In the genomic region with DNA sequence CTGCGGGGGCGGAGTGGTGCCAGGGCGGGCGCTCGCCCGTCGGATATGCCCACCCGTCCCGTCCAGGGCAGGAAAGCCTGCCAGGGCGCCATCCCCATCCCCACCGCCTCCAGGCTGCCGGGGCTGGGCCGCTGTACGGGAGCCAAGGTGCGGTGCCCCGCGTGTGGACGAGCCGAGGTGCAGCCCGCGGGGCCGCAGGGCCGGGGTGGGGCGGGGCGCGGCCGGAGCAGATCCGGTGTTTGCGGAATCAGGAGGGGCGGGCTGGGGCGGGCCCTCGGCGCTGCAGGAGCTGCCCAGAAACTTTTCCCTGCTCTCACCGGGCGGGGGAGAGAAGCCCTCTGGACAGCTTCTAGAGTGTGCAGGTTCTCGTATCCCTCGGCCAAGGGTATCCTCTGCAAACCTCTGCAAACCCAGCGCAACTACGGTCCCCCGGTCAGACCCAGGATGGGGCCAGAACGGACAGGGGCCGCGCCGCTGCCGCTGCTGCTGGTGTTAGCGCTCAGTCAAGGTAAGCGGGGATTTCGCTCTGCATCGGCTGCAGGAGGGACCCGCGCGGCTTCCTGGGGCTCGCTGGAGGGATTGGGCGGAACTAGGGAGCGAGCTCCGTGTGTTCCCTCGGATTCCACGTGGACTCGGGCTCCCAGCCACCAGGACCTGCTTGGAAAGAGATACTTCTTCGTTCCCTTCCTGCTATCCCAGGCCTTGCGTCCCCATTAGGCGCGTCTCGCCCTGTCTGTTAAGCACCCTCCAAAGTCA, we compare ENCODE assay signal across 8 cellular contexts. TPM values are rescaled to one million over a fixed set of nuclear protein-coding genes. Genes with fewer than 3 reads are reported as not detected.
DNase-seq lines count a peak whose midpoint lies in the region; ATAC-seq and TF ChIP-seq lines count a peak whose summit lies in the region.

A gene (plus strand): TSS at position 328 of the 756 bp plus-strand sequence. CDS start 117 bp downstream, at position 445.

- no peaks in the 10 kb centered on the region for H3K36me3 Mint-ChIP-seq in activated CD4-positive, alpha-beta T cell treated with anti-CD3 and anti-CD28 coated beads for 36 hours (ENCODE audit: low read depth)
- H3K36me3 Mint-ChIP-seq in T-helper 1 cell treated with Interleukin-12 subunit alpha and Interleukin-12 subunit beta and Interleukin-4 antibody, amounts not matched to agents 30 μg/mL and 1 μg/mL, for 36 hours (ENCODE audit: low read depth), result peaks cover 18% of the 10 kb centered on the region

- CTCF ChIA-PET in activated CD4-positive, alpha-beta T cell treated with anti-CD3 and anti-CD28 coated beads for 36 hours (lab: Charles Lee), result interaction anchor here (0.6 to 0.7 kb wide), 3 partner anchors 14 to 59 kb away, joined by 3 read pairs; no protein-coding TSS in a partner anchor

- no peaks in the 10 kb centered on the region for H3K27me3 ChIP-seq in kidney epithelial cell (ENCODE audit: control insufficient read depth, insufficient read depth, low read length)

- peak within 1 kb of the TSS; percentile 65 for H3K4me3 Mint-ChIP-seq in activated CD4-positive, alpha-beta T cell treated with anti-CD3 and anti-CD28 coated beads for 36 hours
- peak within 1 kb of the TSS; percentile 83 for H3K4me3 Mint-ChIP-seq in T-helper 1 cell treated with Interleukin-12 subunit alpha and Interleukin-12 subunit beta and Interleukin-4 antibody, amounts not matched to agents 30 μg/mL and 1 μg/mL, for 36 hours

- TF ChIP-seq CTCF in kidney epithelial cell (IDR thresholded peaks at IDR 0.05; ENCODE audit: insufficient read depth, low read length, poor library complexity, severe bottlenecking), result no peak

- H3K27me3 Mint-ChIP-seq in activated CD4-positive, alpha-beta T cell treated with anti-CD3 and anti-CD28 coated beads for 36 hours, result peaks cover 46% of the 10 kb centered on the region
- peaks cover 31% of the 10 kb centered on the region for H3K27me3 Mint-ChIP-seq in T-helper 1 cell treated with Interleukin-12 subunit alpha and Interleukin-12 subunit beta and Interleukin-4 antibody, amounts not matched to agents 30 μg/mL and 1 μg/mL, for 36 hours (ENCODE audit: low read depth)

- H3K27ac Mint-ChIP-seq in activated CD4-positive, alpha-beta T cell treated with anti-CD3 and anti-CD28 coated beads for 36 hours, result peak within 1 kb of the TSS; percentile 60
- peak within 1 kb of the TSS; percentile 71 for H3K27ac Mint-ChIP-seq in T-helper 1 cell treated with Interleukin-12 subunit alpha and Interleukin-12 subunit beta and Interleukin-4 antibody, amounts not matched to agents 30 μg/mL and 1 μg/mL, for 36 hours

- peak within 1 kb of the TSS; percentile 65 for H3K4me3 ChIP-seq in kidney epithelial cell (ENCODE audit: low read depth, low read length)

- ATAC-seq in activated CD4-positive, alpha-beta T cell treated with anti-CD3 and anti-CD28 coated beads for 36 hours, result peak; percentile 54
- ATAC-seq in HG03432 (IDR thresholded peaks at IDR 0.05; ENCODE audit: unreplicated experiment), result peak; percentile 66
- no peak for ATAC-seq in GM19324 (IDR thresholded peaks at IDR 0.05; ENCODE audit: low FRiP score, unreplicated experiment)

- intact Hi-C loops in activated CD4-positive, alpha-beta T cell treated with anti-CD3 and anti-CD28 coated beads for 36 hours (cut with DNase I, micrococcal nuclease), result loop anchor here (2.0 to 5.0 kb wide), 4 partner anchors 40 to 1322 kb away; a partner anchor contains a TSS

- peak; percentile 49 for DNase-seq in activated CD4-positive, alpha-beta T cell treated with anti-CD3 and anti-CD28 coated beads for 36 hours
- DNase-seq in activated CD4-positive, alpha-beta T cell treated with anti-CD3 and anti-CD28 coated beads for 1 hour, result no peak
- DNase-seq in central memory CD4-positive, alpha-beta T cell, result peak; percentile 21
- no peak for DNase-seq in kidney epithelial cell (ENCODE audit: low read depth)
- peak; percentile 57 for DNase-seq in stimulated activated CD4-positive, alpha-beta T cell treated with anti-CD3 and anti-CD28 coated beads, Interleukin-15, amount 100 ng/mL, for 24 hours

- H3K36me3 ChIP-seq in kidney epithelial cell (ENCODE audit: control insufficient read depth, insufficient read depth, low read length), result no peaks in the 10 kb centered on the region

- H3K4me1 Mint-ChIP-seq in activated CD4-positive, alpha-beta T cell treated with anti-CD3 and anti-CD28 coated beads for 36 hours, result peaks cover 19% of the 10 kb centered on the region
- peaks cover 25% of the 10 kb centered on the region for H3K4me1 Mint-ChIP-seq in T-helper 1 cell treated with Interleukin-12 subunit alpha and Interleukin-12 subunit beta and Interleukin-4 antibody, amounts not matched to agents 30 μg/mL and 1 μg/mL, for 36 hours (ENCODE audit: low read depth)

- no peaks in the 10 kb centered on the region for H3K9me3 Mint-ChIP-seq in activated CD4-positive, alpha-beta T cell treated with anti-CD3 and anti-CD28 coated beads for 36 hours (ENCODE audit: low read depth)
- no peaks in the 10 kb centered on the region for H3K9me3 Mint-ChIP-seq in T-helper 1 cell treated with Interleukin-12 subunit alpha and Interleukin-12 subunit beta and Interleukin-4 antibody, amounts not matched to agents 30 μg/mL and 1 μg/mL, for 36 hours

- POLR2A ChIA-PET in activated CD4-positive, alpha-beta T cell treated with anti-CD3 and anti-CD28 coated beads for 36 hours (lab: Charles Lee), result no interaction called here

RNA-seq across cellular contexts. Expression of the gene that starts here (rescaled TPM):
- total RNA-seq in activated CD4-positive, alpha-beta T cell treated with anti-CD3 and anti-CD28 coated beads for 36 hours, result under 1 TPM; 0.61 to 0.71 TPM
- total RNA-seq in kidney epithelial cell, result 62.0 and 64.7 TPM in 2 replicates

Comparison
In these comparisons a context has a peak if more than half of its experiments do, and no peak if none do; other contexts are left out.
1. RNA of the gene that starts here (total RNA-seq): 62.0 to 64.7 TPM in kidney epithelial cell; 0.61 to 0.71 TPM in activated CD4-positive, alpha-beta T cell treated with anti-CD3 and anti-CD28 coated beads for 36 hours; every median in the first group is over 10 times any median in the second.
2. Peak in DNase-seq and ATAC-seq in activated CD4-positive, alpha-beta T cell treated with anti-CD3 and anti-CD28 coated beads for 36 hours; RNA of the gene not detected or under 1 TPM.
3. DNase-seq: peak in central memory CD4-positive, alpha-beta T cell (single experiment) and stimulated activated CD4-positive, alpha-beta T cell treated with anti-CD3 and anti-CD28 coated beads, Interleukin-15, amount 100 ng/mL, for 24 hours (single experiment); none in activated CD4-positive, alpha-beta T cell treated with anti-CD3 and anti-CD28 coated beads for 1 hour (single experiment) and kidney epithelial cell (single experiment).